Comparison of ENCODE assay signal across 33 cellular contexts in the genomic region with DNA sequence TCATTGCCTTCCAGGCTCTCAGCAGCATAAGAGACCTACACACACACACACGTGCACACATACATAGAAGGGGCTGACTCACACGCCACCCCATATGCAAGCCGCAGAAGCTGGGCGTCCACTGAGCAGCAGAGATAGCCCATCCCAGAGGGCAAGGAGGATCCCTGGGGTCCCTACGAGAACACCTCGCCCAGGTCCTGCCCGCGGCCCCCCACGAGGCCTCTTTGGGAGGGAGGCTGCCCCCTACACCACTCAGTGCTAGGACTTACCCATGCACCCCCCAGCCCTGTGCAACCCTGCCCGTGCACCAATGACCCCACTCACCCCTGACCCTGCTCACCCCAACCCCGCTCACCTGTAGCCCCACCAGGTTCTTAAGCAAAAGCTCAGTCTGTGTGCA. TPM values are rescaled to one million over a fixed set of nuclear protein-coding genes. Genes with fewer than 3 reads are reported as not detected.
"Had no signal": no experiment of that assay in that cellular context is flagged by ENCODE, and none has a peak within 500 bp of the region (broad histone marks: within the 10 kb centered on the region; RNA-seq: fewer than 3 reads in every experiment).

No MANE protein-coding gene starts in this region.

- ATAC-seq: activated naive CD4-positive, alpha-beta T cell treated with anti-CD3 and anti-CD28 coated beads, Interleukin-2, amount 50 U/mL, for 72 hours; activated T-cell treated with anti-CD3 and anti-CD28 coated beads, Interleukin-2, amount 50 U/mL, for 4 hours had no signal

- H3K27ac ChIP-seq: cardiac muscle cell, PC-9, VCaP had no signal

- H2AFZ ChIP-seq: PC-9 had no signal

- H3K9me3 Mint-ChIP-seq: activated B cell treated with CpG ODN at 0.5 μM for 24 hours; activated CD4-positive, alpha-beta memory T cell treated with anti-CD3 and anti-CD28 coated beads for 36 hours; activated naive CD4-positive, alpha-beta T cell treated with anti-CD3 and anti-CD28 coated beads for 36 hours; activated naive CD4-positive, alpha-beta T cell treated with anti-CD3 and anti-CD28 coated beads, Interleukin-2, amount 50 U/mL, for 72 hours; activated T-cell treated with anti-CD3 and anti-CD28 coated beads, Interleukin-2, amount 50 U/mL, for 4 hours; activated T-helper 1 cell treated with anti-CD3 and anti-CD28 coated beads, Interleukin-12 subunit alpha, Interleukin-12 subunit beta, Interleukin-2, Interleukin-4 antibody, amounts not matched to agents 30 ng/mL and 10 ng/mL and 1 ng/mL, durations not matched to agents 14 hours and 24 hours and 36 hours; central memory CD8-positive, alpha-beta T cell had no signal

- H3K36me3 Mint-ChIP-seq: activated CD4-positive, alpha-beta memory T cell treated with anti-CD3 and anti-CD28 coated beads for 36 hours; activated naive CD4-positive, alpha-beta T cell treated with anti-CD3 and anti-CD28 coated beads, Interleukin-2, amount 50 U/mL, for 72 hours had no signal

- H3K4me3 ChIP-seq: cardiac muscle cell, MG63, PC-9 had no signal

- H3K27me3 ChIP-seq: cardiac muscle cell, MG63 had no signal

- H3K4me3 Mint-ChIP-seq: activated B cell treated with CpG ODN at 0.5 μM for 24 hours; activated CD4-positive, alpha-beta memory T cell treated with anti-CD3 and anti-CD28 coated beads for 36 hours; activated naive CD4-positive, alpha-beta T cell treated with anti-CD3 and anti-CD28 coated beads for 36 hours; activated T-cell treated with anti-CD3 and anti-CD28 coated beads, Interleukin-2, amount 50 U/mL, for 4 hours; activated T-helper 1 cell treated with anti-CD3 and anti-CD28 coated beads, Interleukin-12 subunit alpha, Interleukin-12 subunit beta, Interleukin-2, Interleukin-4 antibody, amounts not matched to agents 30 ng/mL and 10 ng/mL and 1 ng/mL, durations not matched to agents 14 hours and 24 hours and 36 hours; central memory CD8-positive, alpha-beta T cell had no signal

- H3K4me2 ChIP-seq: PC-9 had no signal

- H3K27ac Mint-ChIP-seq: activated B cell treated with CpG ODN at 0.5 μM for 24 hours; activated CD4-positive, alpha-beta memory T cell treated with anti-CD3 and anti-CD28 coated beads for 36 hours; activated naive CD4-positive, alpha-beta T cell treated with anti-CD3 and anti-CD28 coated beads for 36 hours; activated naive CD4-positive, alpha-beta T cell treated with anti-CD3 and anti-CD28 coated beads, Interleukin-2, amount 50 U/mL, for 72 hours; activated T-helper 1 cell treated with anti-CD3 and anti-CD28 coated beads, Interleukin-12 subunit alpha, Interleukin-12 subunit beta, Interleukin-2, Interleukin-4 antibody, amounts not matched to agents 30 ng/mL and 10 ng/mL and 1 ng/mL, durations not matched to agents 14 hours and 24 hours and 36 hours had no signal

- DNase-seq: activated B cell treated with CpG ODN at 0.5 μM for 24 hours; activated CD4-positive, alpha-beta memory T cell treated with anti-CD3 and anti-CD28 coated beads for 36 hours; activated CD4-positive, alpha-beta T cell treated with anti-CD3 and anti-CD28 coated beads for 4 hours; activated CD4-positive, alpha-beta T cell treated with anti-CD3 and anti-CD28 coated beads, Interleukin-2, amount 50 U/mL, for 1 hour; activated CD4-positive, CD25-positive, alpha-beta regulatory T cell treated with anti-CD3 and anti-CD28 coated beads, Interleukin-2, amount 50 U/mL, for 72 hours; activated CD8-positive, alpha-beta memory T cell treated with anti-CD3 and anti-CD28 coated beads, Interleukin-2, amount 50 U/mL, for 4 hours; activated gamma-delta T cell treated with Interleukin-2 at 50 U/mL for 16 hours; activated naive CD4-positive, alpha-beta T cell treated with anti-CD3 and anti-CD28 coated beads for 36 hours; activated T-cell treated with anti-CD3 and anti-CD28 coated beads for 4 hours; activated T-cell treated with anti-CD3 and anti-CD28 coated beads, Interleukin-2, amount 50 U/mL, for 4 hours; amniotic stem cell; MG63; NCI-H1048; NCI-H1105 treated with DMSO at 0.1 percent for 48 hours; NCI-H1436; NCI-H1694; NCI-H1930; NCI-H2081 treated with DMSO at 0.1 percent for 48 hours; NCI-H345; NCI-H524 treated with DMSO at 0.1 percent for 48 hours; NK-92 treated with Interleukin-12 subunit alpha and Interleukin-12 subunit beta, amount 100 ng/mL, for 24 hours; Right ventricle myocardium superior; T-helper 1 cell; T-helper 2 cell; T-helper 9 cell had no signal

- H3K36me3 ChIP-seq: cardiac muscle cell, MG63 had no signal

- H3K9me3 ChIP-seq: MG63 had no signal

RNA-seq across cellular contexts. Expression of a gene that starts 20.6 kb away (rescaled TPM):
- total RNA-seq: activated B cell treated with CpG ODN at 0.5 μM for 24 hours; activated CD4-positive, alpha-beta memory T cell treated with anti-CD3 and anti-CD28 coated beads for 36 hours; activated naive CD4-positive, alpha-beta T cell treated with anti-CD3 and anti-CD28 coated beads for 36 hours; activated naive CD4-positive, alpha-beta T cell treated with anti-CD3 and anti-CD28 coated beads, Interleukin-2, amount 50 U/mL, for 72 hours; activated T-helper 1 cell treated with anti-CD3 and anti-CD28 coated beads, Interleukin-12 subunit alpha, Interleukin-12 subunit beta, Interleukin-2, Interleukin-4 antibody, amounts not matched to agents 30 ng/mL and 10 ng/mL and 1 ng/mL, durations not matched to agents 14 hours and 24 hours and 36 hours; aorta; OCI-LY7; Right ventricle myocardium superior had no signal
